ENCODE assay signal across 29 cellular contexts in genomic region chr3:157051625-157052024, GRCh38.
"Had no signal": no experiment of that assay in that cellular context is flagged by ENCODE, and none has a peak within 500 bp of the region (broad histone marks: within the 10 kb centered on the region; RNA-seq: fewer than 3 reads in every experiment).

No MANE protein-coding gene starts in this region.

- DNase-seq: activated CD4-positive, alpha-beta memory T cell treated with anti-CD3 and anti-CD28 coated beads, Interleukin-2, amount 10 ng/mL, durations not matched to agents 7 days and 5 days; activated CD4-positive, alpha-beta T cell treated with anti-CD3 and anti-CD28 coated beads for 36 hours; activated CD4-positive, alpha-beta T cell treated with anti-CD3 and anti-CD28 coated beads, Interleukin-2, amount 10 ng/mL, durations not matched to agents 7 days and 5 days; activated CD4-positive, alpha-beta T cell treated with anti-CD3 and anti-CD28 coated beads, Interleukin-2, amount 50 U/mL, for 4 hours; activated CD4-positive, CD25-positive, alpha-beta regulatory T cell; activated CD4-positive, CD25-positive, alpha-beta regulatory T cell treated with anti-CD3 and anti-CD28 coated beads, Interleukin-2, amount 50 U/mL, for 72 hours; activated CD8-positive, alpha-beta memory T cell treated with anti-CD3 and anti-CD28 coated beads, Interleukin-2, amount 50 U/mL, for 48 hours; activated gamma-delta T cell; activated naive CD4-positive, alpha-beta T cell; activated naive CD4-positive, alpha-beta T cell treated with anti-CD3 and anti-CD28 coated beads, Interleukin-2, amount 10 ng/mL, durations not matched to agents 7 days and 5 days; activated naive CD8-positive, alpha-beta T cell treated with anti-CD3 and anti-CD28 coated beads, Interleukin-2, amount 10 ng/mL, durations not matched to agents 7 days and 5 days; activated T-cell treated with anti-CD3 and anti-CD28 coated beads for 4 hours; activated T-cell treated with anti-CD3 and anti-CD28 coated beads, Interleukin-2, amount 50 U/mL, for 24 hours; activated T-cell treated with anti-CD3 and anti-CD28 coated beads, Interleukin-2, amount 50 U/mL, for 72 hours; central memory CD4-positive, alpha-beta T cell; cerebellar nuclear complex; dorsolateral prefrontal cortex; effector memory CD8-positive, alpha-beta T cell; erythroblast; foreskin keratinocyte; head of caudate nucleus; T-helper 2 cell had no signal

- H3K4me1 ChIP-seq: ascending aorta, breast epithelium, esophagus muscularis mucosa, foreskin keratinocyte, gastroesophageal sphincter had no signal

- H3K36me3 ChIP-seq: ascending aorta, breast epithelium, cardiac muscle cell, esophagus muscularis mucosa, gastroesophageal sphincter had no signal

- H3K9me3 ChIP-seq: ascending aorta, breast epithelium, esophagus muscularis mucosa, gastroesophageal sphincter had no signal

- ATAC-seq: activated CD4-positive, alpha-beta T cell treated with anti-CD3 and anti-CD28 coated beads for 36 hours; activated naive CD4-positive, alpha-beta T cell treated with anti-CD3 and anti-CD28 coated beads, Interleukin-2, amount 50 U/mL, for 72 hours; activated T-cell treated with anti-CD3 and anti-CD28 coated beads, Interleukin-2, amount 50 U/mL, for 72 hours; effector memory CD8-positive, alpha-beta T cell; foreskin keratinocyte; gastroesophageal sphincter had no signal

- H3K27ac ChIP-seq: ascending aorta, breast epithelium, cardiac muscle cell, coronary artery, dorsolateral prefrontal cortex, esophagus muscularis mucosa, foreskin keratinocyte, gastroesophageal sphincter had no signal

- H3K4me3 ChIP-seq: ascending aorta, breast epithelium, cardiac muscle cell, coronary artery, dorsolateral prefrontal cortex, esophagus muscularis mucosa, gastroesophageal sphincter had no signal

- H3K27me3 ChIP-seq: ascending aorta, breast epithelium, cardiac muscle cell, dorsolateral prefrontal cortex, esophagus muscularis mucosa, foreskin keratinocyte, gastroesophageal sphincter had no signal
